ENCODE assay signal across 8 cellular contexts in genomic region chr4:173333658-173334084, GRCh38. TPM values are rescaled to one million over a fixed set of nuclear protein-coding genes. Genes with fewer than 3 reads are reported as not detected.
DNase-seq lines count a peak whose midpoint lies in the region; ATAC-seq and TF ChIP-seq lines count a peak whose summit lies in the region.

No MANE protein-coding gene starts in this region.

- H3K4me1 ChIP-seq in BLaER1, result peaks cover 48% of the 10 kb centered on the region
- H3K4me1 ChIP-seq in uterus, result peaks cover 5 to 14% of the 10 kb centered on the region in 2 donors

- peaks cover 35% of the 10 kb centered on the region for H4K20me1 ChIP-seq in BLaER1

- peak overlapping the region; percentile 100 for H3K9ac ChIP-seq in BLaER1

- H3K27me3 Mint-ChIP-seq in glutamatergic neuron (ENCODE audit: unreplicated experiment), result peaks cover 3% of the 10 kb centered on the region
- no peaks in the 10 kb centered on the region for H3K27me3 Mint-ChIP-seq in osteocyte (ENCODE audit: unreplicated experiment)

- H3K36me3 ChIP-seq in BLaER1, result peaks cover 40% of the 10 kb centered on the region
- no peaks in the 10 kb centered on the region for H3K36me3 ChIP-seq in uterus

- intact Hi-C loops in uterus (cut with DNase I; ENCODE audit: low total_unique reads), result loop anchor here (5.0 kb wide), 1 partner anchor 34 kb away; no protein-coding TSS in a partner anchor

- TF ChIP-seq POLR2A in uterus (IDR thresholded peaks at IDR 0.05), result no peak

- H3K36me3 Mint-ChIP-seq in glutamatergic neuron (ENCODE audit: unreplicated experiment) (no peaks in the 10 kb centered on the region), osteocyte (ENCODE audit: unreplicated experiment) (peaks cover 19% of the 10 kb centered on the region)

- H3K4me3 Mint-ChIP-seq in glutamatergic neuron (ENCODE audit: unreplicated experiment), result peak overlapping the region; percentile 99
- peak overlapping the region; percentile 92 for H3K4me3 Mint-ChIP-seq in osteocyte (ENCODE audit: unreplicated experiment)

- H3K4me2 ChIP-seq in BLaER1, result peak overlapping the region; percentile 79

- no peak for ATAC-seq in HG03108 (IDR thresholded peaks at IDR 0.05; ENCODE audit: unreplicated experiment)

- H3K4me1 Mint-ChIP-seq in glutamatergic neuron (ENCODE audit: low read depth, unreplicated experiment), result peaks cover 7% of the 10 kb centered on the region
- H3K4me1 Mint-ChIP-seq in osteocyte (ENCODE audit: unreplicated experiment), result peaks cover 45% of the 10 kb centered on the region

- H3K27me3 ChIP-seq in BLaER1 (no peaks in the 10 kb centered on the region), uterus (no peaks in the 10 kb centered on the region)

- H3K27ac Mint-ChIP-seq in glutamatergic neuron (ENCODE audit: unreplicated experiment) (peak overlapping the region; percentile 91), osteocyte (ENCODE audit: unreplicated experiment) (peak overlapping the region; percentile 100)

- peak overlapping the region; percentile 99 for H3K4me3 ChIP-seq in BLaER1
- peak overlapping the region; percentile 90 to 100 for H3K4me3 ChIP-seq in uterus

- H3K9me3 ChIP-seq in BLaER1 (no peaks in the 10 kb centered on the region), uterus (no peaks in the 10 kb centered on the region)

- DNase-seq in GM20000 (ENCODE audit: low spot score), result peak; percentile 47
- DNase-seq in NCI-H1105 (lab: John Stamatoyannopoulos, UW), result peak; percentile 12
- peak in 3 of 4 experiments; percentile 20 to 50 (median 34) for DNase-seq in activated naive CD4-positive, alpha-beta T cell (lab: John Stamatoyannopoulos, UW)
- DNase-seq in glutamatergic neuron, result peak; percentile 53
- peak; percentile 89 for DNase-seq in osteocyte (ENCODE audit: extremely low spot score, unreplicated experiment)
- DNase-seq in uterus, result peak; percentile 63 to 71

- H3K27ac ChIP-seq in BLaER1 (peak overlapping the region; percentile 99), uterus (peak overlapping the region; percentile 99 to 100)

- TF ChIP-seq CTCF in GM20000 (IDR thresholded peaks at IDR 0.05; ENCODE audit: extremely low read depth, missing control alignments) (no peak), glutamatergic neuron (IDR thresholded peaks at IDR 0.05; ENCODE audit: partially characterized antibody, unreplicated experiment) (no peak), osteocyte (IDR thresholded peaks at IDR 0.05) (no peak), uterus (IDR thresholded peaks at IDR 0.05) (no peak)

- H3K9me3 Mint-ChIP-seq in glutamatergic neuron (ENCODE audit: unreplicated experiment) (peaks cover 12% of the 10 kb centered on the region), osteocyte (ENCODE audit: unreplicated experiment) (no peaks in the 10 kb centered on the region)

RNA-seq across cellular contexts. Expression of gene HMGB2, which starts 0.5 kb away (rescaled TPM):
- total RNA-seq in glutamatergic neuron (ENCODE audit: unreplicated experiment) (66.9 TPM), osteocyte (51.7 and 56.3 TPM in 2 replicates), uterus (100 to 1,000 TPM in 1 of 4 donors, 10 to 100 TPM in 3; 19.4 to 194 (median 74.3) TPM)

RNA-seq across cellular contexts. Expression of gene SAP30, which starts 37.1 kb away (rescaled TPM):
- total RNA-seq in glutamatergic neuron (ENCODE audit: unreplicated experiment) (24.1 TPM), osteocyte (21.8 and 22.8 TPM in 2 replicates), uterus (10 to 100 TPM; 15.1 to 58.5 (median 25.7) TPM)

Comparison
In these comparisons a context has a peak if more than half of its experiments do, and no peak if none do; other contexts are left out.
1. DNase-seq: peak in every context shown above with its lines; median percentile 89 in osteocyte; 67 in uterus; 53 in glutamatergic neuron; 47 in GM20000; 34 in activated naive CD4-positive, alpha-beta T cell; 12 in NCI-H1105.